1 cellular context compared by ENCODE assay signal in the genomic region with DNA sequence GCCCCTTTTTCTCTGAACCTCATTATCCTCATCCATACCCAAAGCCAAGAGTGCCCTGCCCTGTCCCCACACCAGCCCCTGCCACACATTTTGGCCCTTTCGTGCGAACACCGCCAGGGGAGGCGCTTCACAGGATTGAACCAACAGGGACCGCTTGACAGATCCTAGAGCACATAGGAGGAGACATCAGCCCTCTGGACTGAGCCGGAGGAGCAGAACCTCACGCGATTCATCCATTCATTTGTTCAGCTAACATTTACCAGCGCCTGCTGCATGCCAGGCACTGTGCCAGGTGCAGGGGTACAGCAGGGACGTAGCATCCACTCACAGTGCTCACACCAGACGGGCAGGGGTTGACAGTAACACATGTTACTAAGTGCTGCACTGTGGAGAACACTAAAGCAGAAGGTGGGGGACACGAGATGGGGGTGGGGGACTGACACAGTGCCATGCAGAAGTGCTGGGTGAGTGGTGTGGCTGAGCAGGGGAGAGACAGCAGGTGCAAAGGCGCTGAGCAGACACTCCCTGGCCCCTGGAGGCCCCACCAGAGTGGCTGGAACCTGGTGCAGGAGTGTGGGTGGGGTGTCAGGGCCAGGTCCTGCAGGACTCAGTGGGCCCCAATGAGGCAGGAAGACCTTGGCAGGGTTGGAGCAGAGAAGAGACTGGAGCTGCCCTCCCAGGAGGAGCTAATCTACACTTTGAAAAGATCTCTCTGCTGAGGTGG.
TF ChIP-seq lines count a peak whose summit lies in the region.

No MANE protein-coding gene starts in this region.

TF ChIP-seq in IMR-90, 13 proteins besides CTCF, POLR2A, EP300 and RAD21:
- TF ChIP-seq RFX5 (IDR thresholded peaks at IDR 0.05; ENCODE audit: low read depth, low read length) = no peak
- no peak for TF ChIP-seq SMC3 (IDR thresholded peaks at IDR 0.05; ENCODE audit: low read depth, low read length)
